Comparison of ENCODE assay signal across 14 cellular contexts in genomic region chr18:13370995-13371625, GRCh38.
"Had no signal": no experiment of that assay in that cellular context is flagged by ENCODE, and none has a peak within 500 bp of the region (broad histone marks: within the 10 kb centered on the region; RNA-seq: fewer than 3 reads in every experiment).

No MANE protein-coding gene starts in this region.

- H3K36me3 ChIP-seq: ascending aorta, ovary, thoracic aorta had no signal

- DNase-seq: activated naive CD8-positive, alpha-beta T cell treated with anti-CD3 and anti-CD28 coated beads, Interleukin-2, amount 50 U/mL, for 24 hours; cortex of kidney; effector memory CD8-positive, alpha-beta T cell; ovary; stimulated activated CD4-positive, alpha-beta T cell treated with anti-CD3 and anti-CD28 coated beads, Interleukin-15, amount 100 ng/mL, for 24 hours; stimulated activated CD4-positive, alpha-beta T cell treated with anti-CD3 and anti-CD28 coated beads, Interleukin-4, amount 100 ng/mL, for 24 hours; stimulated activated naive CD8-positive, alpha-beta T cell treated with anti-CD3 and anti-CD28 coated beads, Interleukin-15, amount 100 ng/mL, for 72 hours had no signal

- H3K4me3 ChIP-seq: ascending aorta, hepatocyte, mucosa of descending colon, ovary, thoracic aorta had no signal

- H3K27ac ChIP-seq: ascending aorta, hepatocyte, ovary, thoracic aorta had no signal

- H3K27ac Mint-ChIP-seq: activated naive CD8-positive, alpha-beta T cell treated with anti-CD3 and anti-CD28 coated beads, Interleukin-2, amount 50 U/mL, for 24 hours; effector memory CD8-positive, alpha-beta T cell had no signal

- H3K9me3 ChIP-seq: ascending aorta, mucosa of descending colon, ovary, thoracic aorta had no signal

- FAIRE-seq: TTC549 had no signal

- ATAC-seq: activated naive CD8-positive, alpha-beta T cell treated with anti-CD3 and anti-CD28 coated beads, Interleukin-2, amount 50 U/mL, for 24 hours; effector memory CD8-positive, alpha-beta T cell; SK-N-SH treated with all-trans-retinoic acid at 6 μM for 48 hours; stimulated activated naive CD8-positive, alpha-beta T cell treated with anti-CD3 and anti-CD28 coated beads, Interleukin-15, amount 100 ng/mL, for 72 hours had no signal

- H3K4me3 Mint-ChIP-seq: activated naive CD8-positive, alpha-beta T cell treated with anti-CD3 and anti-CD28 coated beads, Interleukin-2, amount 50 U/mL, for 24 hours; effector memory CD8-positive, alpha-beta T cell; stimulated activated naive CD8-positive, alpha-beta T cell treated with anti-CD3 and anti-CD28 coated beads, Interleukin-15, amount 100 ng/mL, for 72 hours; T-helper 1 cell treated with Interleukin-12 subunit alpha and Interleukin-12 subunit beta and Interleukin-4 antibody, amounts not matched to agents 30 μg/mL and 1 μg/mL, for 36 hours had no signal

- H3K27me3 ChIP-seq: ascending aorta, hepatocyte, ovary had no signal

- H3K27me3 Mint-ChIP-seq: activated naive CD8-positive, alpha-beta T cell treated with anti-CD3 and anti-CD28 coated beads, Interleukin-2, amount 50 U/mL, for 24 hours; stimulated activated naive CD8-positive, alpha-beta T cell treated with anti-CD3 and anti-CD28 coated beads, Interleukin-15, amount 100 ng/mL, for 72 hours had no signal
